18 cellular contexts compared by ENCODE assay signal in genomic region chr2:72414108-72414507, GRCh38.
"Had no signal": no experiment of that assay in that cellular context is flagged by ENCODE, and none has a peak within 500 bp of the region (broad histone marks: within the 10 kb centered on the region; RNA-seq: fewer than 3 reads in every experiment).

No MANE protein-coding gene starts in this region.

- H3K36me3 ChIP-seq: esophagus muscularis mucosa, gastrocnemius medialis, heart left ventricle, neural progenitor cell, ovary, spleen, upper lobe of left lung had no signal

- H3K4me1 Mint-ChIP-seq: activated naive CD8-positive, alpha-beta T cell treated with anti-CD3 and anti-CD28 coated beads, Interleukin-2, amount 50 U/mL, for 24 hours; naive B cell; neural progenitor cell had no signal

- DNase-seq: activated CD4-positive, alpha-beta T cell treated with anti-CD3 and anti-CD28 coated beads, Interleukin-2, amount 50 U/mL, for 1 hour; activated CD8-positive, alpha-beta memory T cell treated with anti-CD3 and anti-CD28 coated beads for 24 hours; activated naive CD4-positive, alpha-beta T cell; activated naive CD8-positive, alpha-beta T cell treated with anti-CD3 and anti-CD28 coated beads, Interleukin-2, amount 50 U/mL, for 24 hours; gastrocnemius medialis; heart left ventricle; left colon; naive B cell; ovary; spleen; testis; upper lobe of left lung had no signal

- H3K9ac ChIP-seq: neural progenitor cell had no signal

- H3K9me3 ChIP-seq: esophagus muscularis mucosa, gastrocnemius medialis, testis, upper lobe of left lung had no signal

- ATAC-seq: activated naive CD8-positive, alpha-beta T cell treated with anti-CD3 and anti-CD28 coated beads, Interleukin-2, amount 50 U/mL, for 24 hours; gastrocnemius medialis; heart left ventricle; left colon had no signal

- FAIRE-seq: colon, islet of Langerhans had no signal

- H2AFZ ChIP-seq: neural progenitor cell had no signal

- H3K27me3 ChIP-seq: esophagus muscularis mucosa, gastrocnemius medialis, heart left ventricle, neural progenitor cell, ovary, spleen, testis, upper lobe of left lung had no signal

- H3K27me3 Mint-ChIP-seq: activated naive CD8-positive, alpha-beta T cell treated with anti-CD3 and anti-CD28 coated beads, Interleukin-2, amount 50 U/mL, for 24 hours; naive B cell; stimulated activated naive CD8-positive, alpha-beta T cell treated with anti-CD3 and anti-CD28 coated beads, Interleukin-15, Interleukin-2, amounts not matched to agents 100 ng/mL and 50 ng/mL, for 24 hours had no signal

- H3K27ac Mint-ChIP-seq: activated naive CD8-positive, alpha-beta T cell treated with anti-CD3 and anti-CD28 coated beads, Interleukin-2, amount 50 U/mL, for 24 hours; naive B cell; neural progenitor cell; stimulated activated naive CD8-positive, alpha-beta T cell treated with anti-CD3 and anti-CD28 coated beads, Interleukin-15, Interleukin-2, amounts not matched to agents 100 ng/mL and 50 ng/mL, for 24 hours had no signal

- H3K4me3 ChIP-seq: esophagus muscularis mucosa, gastrocnemius medialis, heart left ventricle, lung, neural progenitor cell, ovary, spleen, testis, upper lobe of left lung had no signal

- H3K27ac ChIP-seq: esophagus muscularis mucosa, gastrocnemius medialis, heart left ventricle, neural progenitor cell, ovary, spleen, testis, upper lobe of left lung had no signal

- H3K4me1 ChIP-seq: gastrocnemius medialis, neural progenitor cell, spleen, testis, upper lobe of left lung had no signal

- H3K4me3 Mint-ChIP-seq: activated naive CD8-positive, alpha-beta T cell treated with anti-CD3 and anti-CD28 coated beads, Interleukin-2, amount 50 U/mL, for 24 hours; naive B cell; neural progenitor cell; stimulated activated naive CD8-positive, alpha-beta T cell treated with anti-CD3 and anti-CD28 coated beads, Interleukin-15, Interleukin-2, amounts not matched to agents 100 ng/mL and 50 ng/mL, for 24 hours had no signal

- H3K4me2 ChIP-seq: neural progenitor cell had no signal

- H3K36me3 Mint-ChIP-seq: neural progenitor cell had no signal
